Comparison of ENCODE assay signal across 18 cellular contexts in genomic region chr16:27791404-27791719, GRCh38.
DNase-seq lines count a peak whose midpoint lies in the region; ATAC-seq and TF ChIP-seq lines count a peak whose summit lies in the region.
"Had no signal": no experiment of that assay in that cellular context is flagged by ENCODE, and none has a peak within 500 bp of the region (broad histone marks: within the 10 kb centered on the region; RNA-seq: fewer than 3 reads in every experiment).

No MANE protein-coding gene starts in this region.

- H3K4me1 ChIP-seq in left ventricle myocardium inferior: no peaks in the 10 kb centered on the region
- H3K4me1 ChIP-seq: BLaER1, Caco-2, HAP-1 had no signal

- H3K4me3 ChIP-seq in left ventricle myocardium inferior: no peak overlapping the region
- H3K4me3 ChIP-seq: BLaER1, HAP-1 had no signal

- intact Hi-C loops in Right ventricle myocardium inferior (cut with DNase I): no loop called here
- intact Hi-C loops in left ventricle myocardium inferior (cut with micrococcal nuclease): no loop called here

- peaks cover 20% of the 10 kb centered on the region for H3K27me3 Mint-ChIP-seq in nephron progenitor cell (ENCODE audit: low read depth, poor library complexity)
- H3K27me3 Mint-ChIP-seq in stimulated activated memory B cell treated with anti-CD40 and anti-IgM and Interleukin-4, amounts not matched to agents 10 μg/mL and 1 μg/mL and 100 μg/mL, for 72 hours: peaks cover 14% of the 10 kb centered on the region
- no peaks in the 10 kb centered on the region for H3K27me3 Mint-ChIP-seq in activated CD8-positive, alpha-beta memory T cell treated with anti-CD3 and anti-CD28 coated beads, Interleukin-2, amount 10 ng/mL, durations not matched to agents 7 days and 5 days
- H3K27me3 Mint-ChIP-seq: B cell; CD4-positive, CD25-positive, alpha-beta regulatory T cell had no signal

- no peaks in the 10 kb centered on the region for H3K36me3 ChIP-seq in left ventricle myocardium inferior
- H3K36me3 ChIP-seq: BLaER1, HAP-1 had no signal

- TF ChIP-seq CTCF in left ventricle myocardium inferior (IDR thresholded peaks at IDR 0.05; ENCODE audit: borderline replicate concordance) (no peak), nephron progenitor cell (IDR thresholded peaks at IDR 0.05) (no peak)

- H3K27me3 ChIP-seq in left ventricle myocardium inferior (ENCODE audit: low read depth): peaks cover 16% of the 10 kb centered on the region
- H3K27me3 ChIP-seq: BLaER1 had no signal

- H3K27ac Mint-ChIP-seq in nephron progenitor cell: peak overlapping the region; percentile 5
- H3K27ac Mint-ChIP-seq in stimulated activated memory B cell treated with anti-CD40 and anti-IgM and Interleukin-4, amounts not matched to agents 10 μg/mL and 1 μg/mL and 100 μg/mL, for 72 hours: no peak overlapping the region
- no peak overlapping the region for H3K27ac Mint-ChIP-seq in activated CD8-positive, alpha-beta memory T cell treated with anti-CD3 and anti-CD28 coated beads, Interleukin-2, amount 10 ng/mL, durations not matched to agents 7 days and 5 days
- H3K27ac Mint-ChIP-seq: B cell; CD4-positive, CD25-positive, alpha-beta regulatory T cell; CD8-positive, alpha-beta T cell; HFFc6 had no signal

- CTCF ChIA-PET in activated CD8-positive, alpha-beta memory T cell treated with anti-CD3 and anti-CD28 coated beads, Interleukin-2, amount 10 ng/mL, durations not matched to agents 7 days and 5 days (lab: Charles Lee): no interaction called here

- H3K27ac ChIP-seq in left ventricle myocardium inferior (replicated peaks): no peak overlapping the region
- H3K27ac ChIP-seq: 22Rv1, BLaER1, C4-2B had no signal

- no peaks in the 10 kb centered on the region for H3K36me3 Mint-ChIP-seq in nephron progenitor cell (ENCODE audit: low read depth)
- H3K36me3 Mint-ChIP-seq in stimulated activated memory B cell treated with anti-CD40 and anti-IgM and Interleukin-4, amounts not matched to agents 10 μg/mL and 1 μg/mL and 100 μg/mL, for 72 hours: no peaks in the 10 kb centered on the region
- H3K36me3 Mint-ChIP-seq in activated CD8-positive, alpha-beta memory T cell treated with anti-CD3 and anti-CD28 coated beads, Interleukin-2, amount 10 ng/mL, durations not matched to agents 7 days and 5 days: no peaks in the 10 kb centered on the region
- H3K36me3 Mint-ChIP-seq: CD4-positive, CD25-positive, alpha-beta regulatory T cell; CD8-positive, alpha-beta T cell had no signal

- peaks cover 6% of the 10 kb centered on the region for H3K4me1 Mint-ChIP-seq in nephron progenitor cell
- H3K4me1 Mint-ChIP-seq in stimulated activated memory B cell treated with anti-CD40 and anti-IgM and Interleukin-4, amounts not matched to agents 10 μg/mL and 1 μg/mL and 100 μg/mL, for 72 hours: no peaks in the 10 kb centered on the region
- no peaks in the 10 kb centered on the region for H3K4me1 Mint-ChIP-seq in activated CD8-positive, alpha-beta memory T cell treated with anti-CD3 and anti-CD28 coated beads, Interleukin-2, amount 10 ng/mL, durations not matched to agents 7 days and 5 days
- H3K4me1 Mint-ChIP-seq: B cell; CD4-positive, CD25-positive, alpha-beta regulatory T cell had no signal

- H3K9me3 ChIP-seq in left ventricle myocardium inferior (replicated peaks): no peaks in the 10 kb centered on the region
- H3K9me3 ChIP-seq: BLaER1, Caco-2, HAP-1 had no signal

- no peaks in the 10 kb centered on the region for H3K9me3 Mint-ChIP-seq in nephron progenitor cell
- no peaks in the 10 kb centered on the region for H3K9me3 Mint-ChIP-seq in stimulated activated memory B cell treated with anti-CD40 and anti-IgM and Interleukin-4, amounts not matched to agents 10 μg/mL and 1 μg/mL and 100 μg/mL, for 72 hours
- H3K9me3 Mint-ChIP-seq in activated CD8-positive, alpha-beta memory T cell treated with anti-CD3 and anti-CD28 coated beads, Interleukin-2, amount 10 ng/mL, durations not matched to agents 7 days and 5 days (ENCODE audit: low read depth): no peaks in the 10 kb centered on the region
- H3K9me3 Mint-ChIP-seq: HFFc6 had no signal

- no peak overlapping the region for H3K4me3 Mint-ChIP-seq in nephron progenitor cell
- no peak overlapping the region for H3K4me3 Mint-ChIP-seq in stimulated activated memory B cell treated with anti-CD40 and anti-IgM and Interleukin-4, amounts not matched to agents 10 μg/mL and 1 μg/mL and 100 μg/mL, for 72 hours
- no peak overlapping the region for H3K4me3 Mint-ChIP-seq in activated CD8-positive, alpha-beta memory T cell treated with anti-CD3 and anti-CD28 coated beads, Interleukin-2, amount 10 ng/mL, durations not matched to agents 7 days and 5 days
- H3K4me3 Mint-ChIP-seq: B cell; CD4-positive, CD25-positive, alpha-beta regulatory T cell; CD8-positive, alpha-beta T cell; HFFc6 had no signal

- DNase-seq in Right ventricle myocardium inferior (ENCODE audit: missing footprints): peak; percentile 31
- DNase-seq in left ventricle myocardium inferior: no peak
- DNase-seq in nephron progenitor cell: no peak
- no peak for DNase-seq in activated CD8-positive, alpha-beta memory T cell treated with anti-CD3 and anti-CD28 coated beads, Interleukin-2, amount 10 ng/mL, durations not matched to agents 7 days and 5 days
- DNase-seq in ureter (ENCODE audit: low spot score): no peak
- DNase-seq: Caco-2; CD4-positive, CD25-positive, alpha-beta regulatory T cell; CD8-positive, alpha-beta T cell; DMS153; DND-41; GOT3; HFFc6 had no signal

- no peak for ATAC-seq in Right ventricle myocardium inferior
- peak; percentile 9 for ATAC-seq in stimulated activated memory B cell treated with anti-CD40 and anti-IgM and Interleukin-4, amounts not matched to agents 10 μg/mL and 1 μg/mL and 100 μg/mL, for 72 hours
- ATAC-seq in activated CD8-positive, alpha-beta memory T cell treated with anti-CD3 and anti-CD28 coated beads, Interleukin-2, amount 10 ng/mL, durations not matched to agents 7 days and 5 days: no peak
- ATAC-seq: CD8-positive, alpha-beta T cell had no signal
